ENCODE assay signal across 8 cellular contexts in genomic region chr19:17766543-17767131, GRCh38. TPM values are rescaled to one million over a fixed set of nuclear protein-coding genes. Genes with fewer than 3 reads are reported as not detected.
DNase-seq lines count a peak whose midpoint lies in the region; ATAC-seq and TF ChIP-seq lines count a peak whose summit lies in the region.

No MANE protein-coding gene starts in this region.

- peak; percentile 80 to 84 for ATAC-seq in upper lobe of left lung (ENCODE audit: low FRiP score in 2 of 2)
- ATAC-seq in HG02970 (IDR thresholded peaks at IDR 0.05; ENCODE audit: low FRiP score, unreplicated experiment), result no peak
- ATAC-seq in GM21786 (IDR thresholded peaks at IDR 0.05; ENCODE audit: unreplicated experiment), result no peak

- H4K8ac ChIP-seq in mesenchymal stem cell (ENCODE audit: low read length), result peak overlapping the region; percentile 70

- H3K9ac ChIP-seq in SU-DHL-6 (ENCODE audit: low read length) (no peak overlapping the region), endodermal cell (ENCODE audit: extremely low read depth, low read length, poor library complexity, severe bottlenecking) (no peak overlapping the region), mesenchymal stem cell (ENCODE audit: low read length) (peak overlapping the region; percentile 71)

- no peak overlapping the region for H3K4ac ChIP-seq in mesenchymal stem cell (ENCODE audit: low read depth in 1 of 2, low read length in 2 of 2)

- peak overlapping the region; percentile 33 for H3K4me3 Mint-ChIP-seq in endodermal cell

- H3F3A ChIP-seq in SU-DHL-6 (ENCODE audit: insufficient read depth), result no peaks in the 10 kb centered on the region

- peak overlapping the region; percentile 56 for H3K27ac Mint-ChIP-seq in endodermal cell

- H3K9me3 Mint-ChIP-seq in endodermal cell, result no peaks in the 10 kb centered on the region

- TF ChIP-seq POLR2A in upper lobe of left lung (IDR thresholded peaks at IDR 0.05), result no peak

- H2BK12ac ChIP-seq in mesenchymal stem cell (ENCODE audit: low read length in 2 of 2), result peak overlapping the region in 1 of 2 experiments; percentile 59

- no peak for TF ChIP-seq EP300 in upper lobe of left lung (IDR thresholded peaks at IDR 0.05)

- H2AFZ ChIP-seq in SU-DHL-6 (ENCODE audit: low read depth, low read length, severe bottlenecking) (no peak overlapping the region), mesenchymal stem cell (ENCODE audit: low read depth, low read length) (peak overlapping the region; percentile 53)

- peak overlapping the region in 1 of 2 experiments; percentile 26 for H3K23ac ChIP-seq in mesenchymal stem cell (ENCODE audit: low read length in 2 of 2)

- no peaks in the 10 kb centered on the region for H3K36me3 Mint-ChIP-seq in endodermal cell (ENCODE audit: low read depth)

- H2AK5ac ChIP-seq in mesenchymal stem cell (ENCODE audit: low read length, severe bottlenecking), result no peak overlapping the region

- no peaks in the 10 kb centered on the region for H3K79me2 ChIP-seq in SU-DHL-6 (ENCODE audit: insufficient read depth, low read length)

- H3K36me3 ChIP-seq in SU-DHL-6 (ENCODE audit: low read length), result peaks cover 6% of the 10 kb centered on the region; the same call in 1 of the 2 replicates
- no peaks in the 10 kb centered on the region for H3K36me3 ChIP-seq in endodermal cell (ENCODE audit: control insufficient read depth, insufficient read depth, low read length)
- no peaks in the 10 kb centered on the region for H3K36me3 ChIP-seq in mesenchymal stem cell (ENCODE audit: control insufficient read depth in 1 of 2, insufficient read depth in 2 of 2, low read depth in 1 of 2, low read length in 2 of 2)
- H3K36me3 ChIP-seq in upper lobe of left lung, result peaks cover 0 to 4% (median 0%) of the 10 kb centered on the region in 4 donors

- H3K4me3 ChIP-seq in SU-DHL-6 (ENCODE audit: insufficient read depth, low read length, poor library complexity, severe bottlenecking) (no peak overlapping the region), endodermal cell (ENCODE audit: low read length) (no peak overlapping the region), mesenchymal stem cell (ENCODE audit: insufficient read depth in 1 of 2, low read depth in 1 of 2, low read length in 2 of 2) (peak overlapping the region; percentile 26 to 70), upper lobe of left lung (peak overlapping the region in 1 of 4 donors; percentile 22)

- peak; percentile 71 for TF ChIP-seq CTCF in SU-DHL-6 (IDR thresholded peaks at IDR 0.05; ENCODE audit: insufficient read depth, low read length, poor library complexity, severe bottlenecking)
- TF ChIP-seq CTCF in endodermal cell (conservative IDR thresholded peaks at IDR 0.05), result peak; percentile 91
- peak; percentile 83 to 89 (median 84) for TF ChIP-seq CTCF in upper lobe of left lung (IDR thresholded peaks at IDR 0.05)

- no peaks in the 10 kb centered on the region for H4K20me1 ChIP-seq in SU-DHL-6 (ENCODE audit: low read depth, low read length)

- H3K79me1 ChIP-seq in mesenchymal stem cell (replicated peaks; ENCODE audit: low read length, poor library complexity, severe bottlenecking), result no peaks in the 10 kb centered on the region

- H3K4me2 ChIP-seq in SU-DHL-6 (ENCODE audit: low read depth, low read length, poor library complexity, severe bottlenecking), result no peak overlapping the region
- H3K4me2 ChIP-seq in mesenchymal stem cell (ENCODE audit: low read length, poor library complexity, severe bottlenecking), result peak overlapping the region; percentile 59

- H3K9me3 ChIP-seq in SU-DHL-6 (ENCODE audit: insufficient read depth, low read length) (no peaks in the 10 kb centered on the region), endodermal cell (ENCODE audit: control insufficient read depth, low read length) (no peaks in the 10 kb centered on the region), mesenchymal stem cell (ENCODE audit: control insufficient read depth, low read length) (no peaks in the 10 kb centered on the region), upper lobe of left lung (no peaks in the 10 kb centered on the region)

- H3K18ac ChIP-seq in mesenchymal stem cell (ENCODE audit: low read depth in 1 of 2, low read length in 2 of 2), result peak overlapping the region; percentile 34 to 82

- no peaks in the 10 kb centered on the region for H3K9me2 ChIP-seq in SU-DHL-6 (replicated peaks; ENCODE audit: insufficient read depth, low read length)

- peak overlapping the region; percentile 60 for H2BK15ac ChIP-seq in mesenchymal stem cell (ENCODE audit: low read depth, poor library complexity, severe bottlenecking)

- 19 to 26% methylated on average over 26 to 29 of the region's 29 CpGs for WGBS in endodermal cell (ENCODE audit: insufficient coverage in 1 of 2, insufficient read length in 1 of 2), 2 experiments
- 8% methylated on average over 27 of the region's 29 CpGs for WGBS in mesenchymal stem cell
- WGBS in upper lobe of left lung, 2 donors, result 36 to 38% methylated on average over 23 to 25 of the region's 29 CpGs

- peak overlapping the region; percentile 18 for H4K91ac ChIP-seq in mesenchymal stem cell (ENCODE audit: low read length)

- no peaks in the 10 kb centered on the region for H3K27me3 ChIP-seq in SU-DHL-6 (ENCODE audit: low read length)
- no peaks in the 10 kb centered on the region for H3K27me3 ChIP-seq in endodermal cell (ENCODE audit: control insufficient read depth, insufficient read depth, low read length, poor library complexity, severe bottlenecking)
- H3K27me3 ChIP-seq in mesenchymal stem cell (ENCODE audit: control insufficient read depth in 1 of 2, insufficient read depth in 1 of 2, low read length in 2 of 2), result peaks cover 0 to 3% of the 10 kb centered on the region in 2 experiments
- H3K27me3 ChIP-seq in upper lobe of left lung, result no peaks in the 10 kb centered on the region

- peak; percentile 80 for DNase-seq in EL
- peak; percentile 87 for DNase-seq in LoVo (ENCODE audit: low spot score)
- DNase-seq in endodermal cell, result peak; percentile 96
- peak; percentile 83 for DNase-seq in mesenchymal stem cell
- DNase-seq in upper lobe of left lung, result peak; percentile 88 to 95

- H2BK120ac ChIP-seq in mesenchymal stem cell (ENCODE audit: low read depth, low read length), result no peak overlapping the region

- peaks cover 2% of the 10 kb centered on the region for H3K4me1 Mint-ChIP-seq in endodermal cell

- no peak overlapping the region for H3K14ac ChIP-seq in mesenchymal stem cell (ENCODE audit: low read length in 2 of 2)

- no peak overlapping the region for H3K27ac ChIP-seq in SU-DHL-6 (ENCODE audit: low read depth, low read length)
- no peak overlapping the region for H3K27ac ChIP-seq in endodermal cell (ENCODE audit: low read depth, low read length)
- H3K27ac ChIP-seq in mesenchymal stem cell (ENCODE audit: low read length, poor library complexity, severe bottlenecking), result no peak overlapping the region
- peak overlapping the region in 1 of 4 donors; percentile 9 for H3K27ac ChIP-seq in upper lobe of left lung

- H2BK5ac ChIP-seq in mesenchymal stem cell (ENCODE audit: low read depth, low read length, poor library complexity, severe bottlenecking), result no peak overlapping the region

- H3K27me3 Mint-ChIP-seq in endodermal cell (ENCODE audit: insufficient read depth), result no peaks in the 10 kb centered on the region

- H3K4me1 ChIP-seq in endodermal cell (ENCODE audit: control insufficient read depth, insufficient read depth, low read length) (no peaks in the 10 kb centered on the region), mesenchymal stem cell (ENCODE audit: control insufficient read depth, insufficient read depth, low read depth, low read length) (peaks cover 8% of the 10 kb centered on the region), upper lobe of left lung (peaks cover 7 to 20% (median 9%) of the 10 kb centered on the region in 4 donors)

RNA-seq across cellular contexts. Expression of gene FCHO1, which starts 15.4 kb away (rescaled TPM):
- total RNA-seq in endodermal cell, result 10 to 100 TPM in 1 of 2 donors, 1 to 10 TPM in 1; 8.5 to 10.2 TPM
- polyA plus RNA-seq in endodermal cell (2013, experiment 1 of 2), result 18.8 TPM
- polyA plus RNA-seq in endodermal cell (2013, experiment 2 of 2), result 15.9 TPM
- 2.2 TPM for polyA plus RNA-seq in mesenchymal stem cell (2013, experiment 1 of 2)
- 1.9 TPM for polyA plus RNA-seq in mesenchymal stem cell (2013, experiment 2 of 2)
- 10 to 100 TPM in 2 of 6 donors, 1 to 10 TPM in 4; 1.9 to 19.9 (median 8.7) TPM for total RNA-seq in upper lobe of left lung

RNA-seq across cellular contexts. Expression of gene B3GNT3, which starts 28.3 kb away (rescaled TPM):
- total RNA-seq in endodermal cell (1 to 10 TPM in 1 of 2 donors, under 1 TPM in 1; 0.70 to 1.2 TPM), upper lobe of left lung (1 to 10 TPM in 5 of 6 donors, not detected in 1; 1.0 to 8.8 (median 2.5) TPM)
- polyA plus RNA-seq in endodermal cell (2013, experiment 1 of 2), result 0.18 TPM
- not detected for polyA plus RNA-seq in endodermal cell (2013, experiment 2 of 2)
- polyA plus RNA-seq in mesenchymal stem cell (2013, experiment 1 of 2), result not detected
- polyA plus RNA-seq in mesenchymal stem cell (2013, experiment 2 of 2), result not detected

RNA-seq across cellular contexts. Expression of gene MAP1S, which starts 47.4 kb away (rescaled TPM):
- total RNA-seq in endodermal cell, result 10 to 100 TPM; 90.2 to 96.7 TPM
- 41.4 TPM for polyA plus RNA-seq in endodermal cell (2013, experiment 1 of 2)
- polyA plus RNA-seq in endodermal cell (2013, experiment 2 of 2), result 38.1 TPM
- polyA plus RNA-seq in mesenchymal stem cell (2013, experiment 1 of 2), result 30.5 TPM
- 31.4 TPM for polyA plus RNA-seq in mesenchymal stem cell (2013, experiment 2 of 2)
- 10 to 100 TPM; 23.6 to 87.9 (median 63.7) TPM for total RNA-seq in upper lobe of left lung

RNA-seq across cellular contexts. Expression of gene INSL3, which starts 54.7 kb away (rescaled TPM):
- total RNA-seq in endodermal cell (under 1 TPM in 1 of 2 donors, not detected in 1; 0.80 TPM), upper lobe of left lung (under 1 TPM in 1 of 6 donors, not detected in 5; 0.57 TPM)
- polyA plus RNA-seq in endodermal cell (2013, experiment 1 of 2), result not detected
- polyA plus RNA-seq in endodermal cell (2013, experiment 2 of 2), result not detected
- polyA plus RNA-seq in mesenchymal stem cell (2013, experiment 1 of 2), result 0.15 TPM
- polyA plus RNA-seq in mesenchymal stem cell (2013, experiment 2 of 2), result 0.33 TPM

Comparison
In these comparisons a context has a peak if more than half of its experiments do, and no peak if none do; other contexts are left out.
1. H3K4me3 ChIP-seq: peak in mesenchymal stem cell (2 of 2); none in SU-DHL-6 (single experiment) and endodermal cell (single experiment).
2. ATAC-seq: peak in upper lobe of left lung (2 of 2); none in HG02970 (single experiment) and GM21786 (single experiment).
3. Peak in every context shown above with its lines, with median percentiles within 50 percentile points of each other: DNase-seq and CTCF ChIP-seq.